11 cellular contexts compared by ENCODE assay signal in genomic region chr10:20391629-20392028, GRCh38.
"Had no signal": no experiment of that assay in that cellular context is flagged by ENCODE, and none has a peak within 500 bp of the region (broad histone marks: within the 10 kb centered on the region; RNA-seq: fewer than 3 reads in every experiment).

No MANE protein-coding gene starts in this region.

- FAIRE-seq: H1, H54 had no signal

- H3K9me3 Mint-ChIP-seq: GM23338, H9 had no signal

- ATAC-seq: GM23338, HCT116 had no signal

- H3K4me3 ChIP-seq: GM23248, GM23338, HAP-1 had no signal

- H3K9ac ChIP-seq: GM23248 had no signal

- H3K27ac Mint-ChIP-seq: GM23338, H9, HFFc6 had no signal

- H3K4me3 Mint-ChIP-seq: GM23338, H9, HFFc6 had no signal

- DNase-seq: GM23248, GOT3, H7, H9, HCEC 1CT, HFFc6 had no signal

- H3K27ac ChIP-seq: GM23248 had no signal

- H3K36me3 ChIP-seq: HAP-1 had no signal

- H3K9me3 ChIP-seq: HAP-1 had no signal

- H3K4me1 ChIP-seq: HAP-1 had no signal

- H3K4me1 Mint-ChIP-seq: GM23338 had no signal

- H3K4me2 ChIP-seq: GM23338 had no signal

- H2AFZ ChIP-seq: GM23248, GM23338 had no signal
